ENCODE assay signal across 33 cellular contexts in genomic region chr3:27458929-27459328, GRCh38.
"Had no signal": no experiment of that assay in that cellular context is flagged by ENCODE, and none has a peak within 500 bp of the region (broad histone marks: within the 10 kb centered on the region; RNA-seq: fewer than 3 reads in every experiment).

No MANE protein-coding gene starts in this region.

- H3K9me3 Mint-ChIP-seq: activated naive CD4-positive, alpha-beta T cell treated with anti-CD3 and anti-CD28 coated beads, Interleukin-2, amount 50 U/mL, for 24 hours; activated naive CD8-positive, alpha-beta T cell treated with anti-CD3 and anti-CD28 coated beads, Interleukin-2, amount 10 ng/mL, durations not matched to agents 7 days and 5 days; activated T-cell treated with anti-CD3 and anti-CD28 coated beads, Interleukin-2, amount 50 U/mL, for 24 hours; activated T-helper 2 cell treated with anti-CD3 and anti-CD28 coated beads, Interferon-gamma antibody, Interleukin-2, Interleukin-4, amounts not matched to agents 10 μg/mL and 5 μg/mL and 100 μg/mL, durations not matched to agents 14 hours and 24 hours and 36 hours; T-helper 1 cell treated with Interleukin-12 subunit alpha and Interleukin-12 subunit beta and Interleukin-4 antibody, amounts not matched to agents 30 μg/mL and 1 μg/mL, for 36 hours; T-helper 2 cell treated with Interferon-gamma antibody and Interleukin-4, amounts not matched to agents 5 μg/mL and 100 μg/mL, for 36 hours; WTC11 had no signal

- H3K27ac ChIP-seq: SJCRH30, SK-N-MC had no signal

- H3K27me3 ChIP-seq: SJCRH30 had no signal

- H3K27me3 Mint-ChIP-seq: activated CD4-positive, alpha-beta T cell treated with anti-CD3 and anti-CD28 coated beads for 36 hours; activated CD4-positive, alpha-beta T cell treated with anti-CD3 and anti-CD28 coated beads, Interleukin-2, amount 10 ng/mL, durations not matched to agents 7 days and 5 days; activated naive CD4-positive, alpha-beta T cell treated with anti-CD3 and anti-CD28 coated beads, Interleukin-2, amount 50 U/mL, for 24 hours; activated naive CD8-positive, alpha-beta T cell treated with anti-CD3 and anti-CD28 coated beads, Interleukin-2, amount 10 ng/mL, durations not matched to agents 7 days and 5 days; activated T-cell treated with anti-CD3 and anti-CD28 coated beads, Interleukin-2, amount 50 U/mL, for 24 hours; brain had no signal

- H3K27ac Mint-ChIP-seq: activated CD4-positive, alpha-beta T cell treated with anti-CD3 and anti-CD28 coated beads for 36 hours; activated CD4-positive, alpha-beta T cell treated with anti-CD3 and anti-CD28 coated beads, Interleukin-2, amount 10 ng/mL, durations not matched to agents 7 days and 5 days; activated CD8-positive, alpha-beta T cell treated with anti-CD3 and anti-CD28 coated beads, Interleukin-2, amount 10 ng/mL, durations not matched to agents 7 days and 5 days; activated naive CD4-positive, alpha-beta T cell treated with anti-CD3 and anti-CD28 coated beads, Interleukin-2, amount 50 U/mL, for 24 hours; activated naive CD8-positive, alpha-beta T cell treated with anti-CD3 and anti-CD28 coated beads, Interleukin-2, amount 10 ng/mL, durations not matched to agents 7 days and 5 days; activated T-cell treated with anti-CD3 and anti-CD28 coated beads, Interleukin-2, amount 50 U/mL, for 24 hours; activated T-helper 2 cell treated with anti-CD3 and anti-CD28 coated beads, Interferon-gamma antibody, Interleukin-2, Interleukin-4, amounts not matched to agents 10 μg/mL and 5 μg/mL and 100 μg/mL, durations not matched to agents 14 hours and 24 hours and 36 hours; brain; T-helper 1 cell treated with Interleukin-12 subunit alpha and Interleukin-12 subunit beta and Interleukin-4 antibody, amounts not matched to agents 30 μg/mL and 1 μg/mL, for 36 hours; T-helper 2 cell treated with Interferon-gamma antibody and Interleukin-4, amounts not matched to agents 5 μg/mL and 100 μg/mL, for 36 hours; WTC11 had no signal

- H3K4me3 Mint-ChIP-seq: activated CD4-positive, alpha-beta T cell treated with anti-CD3 and anti-CD28 coated beads for 36 hours; activated CD4-positive, alpha-beta T cell treated with anti-CD3 and anti-CD28 coated beads, Interleukin-2, amount 10 ng/mL, durations not matched to agents 7 days and 5 days; activated CD8-positive, alpha-beta T cell treated with anti-CD3 and anti-CD28 coated beads, Interleukin-2, amount 10 ng/mL, durations not matched to agents 7 days and 5 days; activated naive CD4-positive, alpha-beta T cell treated with anti-CD3 and anti-CD28 coated beads, Interleukin-2, amount 50 U/mL, for 24 hours; activated naive CD8-positive, alpha-beta T cell treated with anti-CD3 and anti-CD28 coated beads, Interleukin-2, amount 10 ng/mL, durations not matched to agents 7 days and 5 days; activated T-cell treated with anti-CD3 and anti-CD28 coated beads, Interleukin-2, amount 50 U/mL, for 24 hours; brain; T-helper 1 cell treated with Interleukin-12 subunit alpha and Interleukin-12 subunit beta and Interleukin-4 antibody, amounts not matched to agents 30 μg/mL and 1 μg/mL, for 36 hours; T-helper 2 cell treated with Interferon-gamma antibody and Interleukin-4, amounts not matched to agents 5 μg/mL and 100 μg/mL, for 36 hours; WTC11 had no signal

- H3K4me1 ChIP-seq: SJCRH30 had no signal

- DNase-seq: activated CD4-positive, alpha-beta T cell treated with anti-CD3 and anti-CD28 coated beads for 36 hours; activated CD4-positive, alpha-beta T cell treated with anti-CD3 and anti-CD28 coated beads, Interleukin-2, amount 10 ng/mL, durations not matched to agents 7 days and 5 days; activated CD4-positive, alpha-beta T cell treated with anti-CD3 and anti-CD28 coated beads, Interleukin-2, amount 50 U/mL, for 48 hours; activated CD8-positive, alpha-beta T cell treated with anti-CD3 and anti-CD28 coated beads, Interleukin-2, amount 10 ng/mL, durations not matched to agents 7 days and 5 days; activated gamma-delta T cell; activated naive CD4-positive, alpha-beta T cell treated with Interleukin-2 at 50 U/mL for 16 hours; activated naive CD8-positive, alpha-beta T cell treated with anti-CD3 and anti-CD28 coated beads, Interleukin-2, amount 10 ng/mL, durations not matched to agents 7 days and 5 days; activated T-cell treated with anti-CD3 and anti-CD28 coated beads, Interleukin-2, amount 50 U/mL, for 24 hours; caudate nucleus; cerebellar nuclear complex; Karpas-422; NCI-H1105; NCI-H1417 treated with DMSO at 0.1 percent for 48 hours; NCI-H187 treated with DMSO at 0.1 percent for 48 hours; NCI-H2081; NCI-H2171 treated with DMSO at 0.1 percent for 48 hours; NCI-H2227 treated with DMSO at 0.1 percent for 48 hours; NCI-H446; NCI-H510A treated with DMSO at 0.1 percent for 48 hours; NCI-H526 treated with DMSO at 0.1 percent for 48 hours; NCI-H774; SHP77; SJCRH30 had no signal

- H3K4me3 ChIP-seq: SJCRH30, SK-N-MC had no signal

- ATAC-seq: activated CD4-positive, alpha-beta T cell treated with anti-CD3 and anti-CD28 coated beads for 36 hours; activated CD4-positive, CD25-positive, alpha-beta regulatory T cell treated with anti-CD3 and anti-CD28 coated beads, Interleukin-2, amount 50 U/mL, for 24 hours; activated CD8-positive, alpha-beta T cell treated with anti-CD3 and anti-CD28 coated beads, Interleukin-2, amount 10 ng/mL, durations not matched to agents 7 days and 5 days; Panc1; WTC11 had no signal

- FAIRE-seq: bronchial epithelial cell had no signal
